Comparison of ENCODE assay signal across 1 cellular context in the genomic region with DNA sequence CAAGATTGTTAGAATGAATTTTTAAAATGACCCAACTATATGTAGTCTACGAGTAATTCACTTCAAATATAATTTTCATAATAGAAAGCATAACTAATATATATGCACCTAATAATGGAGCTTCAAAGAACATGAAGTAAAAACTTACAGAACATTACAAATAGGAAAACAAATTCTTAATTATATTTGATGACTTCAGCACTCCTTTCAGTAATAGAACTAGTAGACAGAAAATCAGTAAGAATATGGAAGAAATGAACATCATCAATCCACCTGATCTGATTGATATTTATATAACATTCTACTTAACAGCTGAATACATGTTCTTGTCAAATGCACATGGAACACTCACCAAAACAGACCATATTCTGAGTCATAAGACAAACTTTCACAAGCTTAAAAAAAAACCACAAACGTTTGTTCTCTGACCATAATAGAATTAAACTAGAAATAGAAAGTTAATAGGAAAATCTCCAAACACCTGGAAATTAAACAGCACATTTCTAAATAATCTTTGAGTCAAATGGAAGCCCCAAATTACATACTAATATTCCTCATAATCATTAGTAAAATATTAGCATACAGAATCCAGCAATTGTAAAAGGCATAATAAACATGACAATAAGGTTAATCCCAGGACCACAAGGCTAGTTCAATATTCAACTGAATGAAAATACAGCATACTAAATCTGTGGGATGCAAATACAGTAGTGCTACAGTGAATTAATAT.
TF ChIP-seq lines count a peak whose summit lies in the region.

No MANE protein-coding gene starts in this region.

TF ChIP-seq in HepG2, 621 proteins besides CTCF, POLR2A, EP300 and RAD21 (continued from another document):
- TF ChIP-seq MAFF (IDR thresholded peaks at IDR 0.05; ENCODE audit: low read depth, low read length): 0 out of 2 replicates have a peak, but pooled peaks have one; percentile 19
TF ChIP-seq in HepG2: peak in this region for 2.
